Comparison of ENCODE assay signal across 10 cellular contexts in the genomic region with DNA sequence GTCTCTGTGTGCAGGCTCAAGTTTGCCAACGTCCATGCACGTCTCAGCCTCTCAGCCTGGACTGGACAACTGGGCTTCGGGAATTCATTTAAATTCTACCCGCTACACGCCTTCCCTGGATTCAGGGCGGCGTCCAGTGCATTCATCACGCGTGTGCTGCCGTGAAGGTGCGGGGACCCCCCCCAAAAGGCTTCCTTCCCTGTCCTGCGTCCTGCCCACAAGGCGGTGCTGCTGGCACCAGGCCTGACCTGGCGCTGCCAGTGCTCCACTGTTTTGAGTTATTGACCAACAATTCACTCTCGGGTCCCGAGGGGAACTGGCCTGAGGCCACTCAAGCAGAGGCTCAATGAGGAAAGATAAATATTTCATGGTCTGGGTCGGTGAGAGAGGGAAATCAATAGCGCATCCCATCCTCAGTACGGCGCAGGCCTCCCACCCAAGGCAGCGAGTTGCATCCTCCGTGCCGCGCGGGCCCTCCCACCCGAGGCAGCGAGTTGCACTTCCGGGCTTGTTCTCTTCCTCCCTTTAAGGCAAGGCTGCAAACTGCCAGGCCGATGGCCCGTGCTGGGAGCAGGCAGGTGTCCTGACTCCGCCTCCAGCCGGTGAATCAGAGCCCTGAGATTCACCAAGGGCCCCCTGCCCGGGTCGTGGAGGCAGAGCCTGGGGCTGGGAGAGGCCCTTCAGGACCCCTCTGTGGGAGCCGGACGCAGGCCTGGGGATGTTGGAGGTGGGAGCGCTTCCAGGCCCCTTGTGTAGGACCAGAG. TPM values are rescaled to one million over a fixed set of nuclear protein-coding genes. Genes with fewer than 3 reads are reported as not detected.
A peak's percentile ranks its signal among the peaks of the same experiment; 100 is the strongest.
DNase-seq lines count a peak whose midpoint lies in the region; TF ChIP-seq lines count a peak whose summit lies in the region.
"Had no signal": no experiment of that assay in that cellular context is flagged by ENCODE, and none has a peak within 500 bp of the region (broad histone marks: within the 10 kb centered on the region; RNA-seq: fewer than 3 reads in every experiment).

No MANE protein-coding gene starts in this region.

- TF ChIP-seq CTCF in DOHH2 (IDR thresholded peaks at IDR 0.05; ENCODE audit: low read depth, low read length, poor library complexity, severe bottlenecking) (peak; percentile 21), CD14-positive monocyte (IDR thresholded peaks at IDR 0.05) (no peak)

- H3K79me2 ChIP-seq in DOHH2 (ENCODE audit: control insufficient read depth, low read length): peaks cover 12% of the 10 kb centered on the region

- H3K4me1 Mint-ChIP-seq in CD14-positive monocyte: peaks cover 10% of the 10 kb centered on the region

- H3K4me3 ChIP-seq in DOHH2 (ENCODE audit: low read length): peak overlapping the region; percentile 78

- 0 out of 2 replicates have a peak, but pooled peaks cover under 1% of the 10 kb centered on the region for H4K20me1 ChIP-seq in DOHH2 (ENCODE audit: control insufficient read depth, insufficient read depth, low read depth, low read length)

- H3K27me3 Mint-ChIP-seq in CD14-positive monocyte (ENCODE audit: low read depth in 3 of 3): peaks cover 51 to 91% (median 59%) of the 10 kb centered on the region in 3 donors

- no peaks in the 10 kb centered on the region for H3K36me3 Mint-ChIP-seq in CD14-positive monocyte

- H3K27me3 ChIP-seq in DOHH2 (ENCODE audit: control insufficient read depth, low read length): no peaks in the 10 kb centered on the region

- H3K9me3 Mint-ChIP-seq in CD14-positive monocyte: peaks cover 0 to 13% (median 0%) of the 10 kb centered on the region in 7 donors

- H3K36me3 ChIP-seq in DOHH2 (ENCODE audit: control insufficient read depth, low read length): peaks cover 8% of the 10 kb centered on the region; the same call in 1 of the 2 replicates

- intact Hi-C loops in CD14-positive monocyte (cut with micrococcal nuclease): no loop called here

- H3K9me3 ChIP-seq in DOHH2 (ENCODE audit: control insufficient read depth, insufficient read depth, low read length): no peaks in the 10 kb centered on the region

- peak overlapping the region; percentile 68 for H3K27ac ChIP-seq in DOHH2 (ENCODE audit: low read depth, low read length)
- H3K27ac ChIP-seq: 22Rv1 had no signal

- DNase-seq in DMS53 (lab: John Stamatoyannopoulos, UW) (peak; percentile 61), DMS53 treated with DMSO at 0.1 percent for 48 hours (lab: John Stamatoyannopoulos, UW; ENCODE audit: unreplicated experiment) (no peak), NCI-H69 (lab: John Stamatoyannopoulos, UW) (peak; percentile 30), islet precursor cell (peak; percentile 81), foreskin melanocyte (no peak), CD14-positive monocyte (ENCODE audit: low spot score) (no peak), NCI-H2029 treated with DMSO at 0.1 percent for 48 hours (lab: John Stamatoyannopoulos, UW) (no peak)
- DNase-seq: NCI-H774 had no signal

- H3F3A ChIP-seq in DOHH2 (ENCODE audit: control insufficient read depth, insufficient read depth): peaks cover 13% of the 10 kb centered on the region

- no peak overlapping the region for H3K27ac Mint-ChIP-seq in CD14-positive monocyte

- peak overlapping the region; percentile 100 for H3K4me2 ChIP-seq in DOHH2 (ENCODE audit: low read length)

- H3K4me3 Mint-ChIP-seq in CD14-positive monocyte: peak overlapping the region in 1 of 2 donors; percentile 75

- no peaks in the 10 kb centered on the region for H3K9me2 ChIP-seq in DOHH2 (replicated peaks; ENCODE audit: control insufficient read depth, low read length)

- peaks cover 90% of the 10 kb centered on the region for H3K4me1 ChIP-seq in DOHH2 (ENCODE audit: control insufficient read depth, low read length)

RNA-seq across cellular contexts. Expression of gene BHLHE23, which starts 22.8 kb away (rescaled TPM):
- polyA plus RNA-seq in CD14-positive monocyte: not detected

Comparison
In these comparisons a context has a peak if more than half of its experiments do, and no peak if none do; other contexts are left out.
1. DNase-seq: peak in DMS53 (single experiment), NCI-H69 (single experiment) and islet precursor cell (single experiment); none in DMS53 treated with DMSO at 0.1 percent for 48 hours (single experiment), foreskin melanocyte (single experiment), CD14-positive monocyte (single experiment) and NCI-H2029 treated with DMSO at 0.1 percent for 48 hours (single experiment).